ENCODE assay signal across 8 cellular contexts in the genomic region with DNA sequence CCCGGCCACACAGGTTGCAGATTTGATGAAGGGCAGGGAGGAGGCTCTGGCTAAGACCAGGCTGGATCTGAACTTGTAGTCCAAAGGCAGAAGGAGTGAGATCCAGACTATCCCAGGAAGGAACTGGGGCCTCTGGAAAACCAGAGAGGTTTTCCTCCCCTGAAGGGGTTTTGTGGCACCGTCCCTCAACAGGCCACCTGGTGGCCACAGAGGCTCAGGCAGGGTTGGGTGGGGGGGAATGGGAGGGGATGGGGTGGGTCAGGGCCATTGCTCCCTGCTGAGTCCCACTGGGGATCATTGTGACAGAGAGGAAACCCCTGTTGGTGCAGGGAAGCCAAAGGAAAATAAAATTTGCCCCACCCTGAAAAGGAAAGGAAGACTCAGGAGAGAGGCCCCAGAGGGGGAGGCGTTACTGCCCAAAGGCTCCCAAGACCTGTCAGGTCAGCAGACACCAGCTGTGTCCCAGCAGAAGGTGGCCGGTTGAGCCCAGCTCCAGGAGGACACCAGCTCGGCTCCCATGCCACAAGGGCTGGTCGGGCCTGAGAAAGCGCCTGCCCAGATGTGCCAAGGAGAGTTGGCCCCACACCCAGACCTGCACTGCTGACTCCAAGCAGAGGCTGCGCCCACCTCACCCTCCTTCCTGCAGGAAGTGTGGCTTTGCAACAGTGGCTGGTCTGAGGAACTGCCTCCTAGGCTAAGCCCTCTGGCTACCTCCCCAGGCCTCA. TPM values are rescaled to one million over a fixed set of nuclear protein-coding genes. Genes with fewer than 3 reads are reported as not detected.
A peak's percentile ranks its signal among the peaks of the same experiment; 100 is the strongest.
DNase-seq lines count a peak whose midpoint lies in the region; ATAC-seq and TF ChIP-seq lines count a peak whose summit lies in the region.

No MANE protein-coding gene starts in this region.

- no peaks in the 10 kb centered on the region; the same call in 1 of the 2 replicates for H3K9me3 ChIP-seq in AG04450 (ENCODE audit: control insufficient read depth, insufficient read depth, low read length)
- no peaks in the 10 kb centered on the region for H3K9me3 ChIP-seq in IMR-90 (ENCODE audit: control insufficient read depth, insufficient read depth, low read length)

- no peak overlapping the region for H3K27ac ChIP-seq in AG04450 (ENCODE audit: low read depth, low read length)
- H3K27ac ChIP-seq in IMR-90 (ENCODE audit: insufficient read depth, low read length) = no peak overlapping the region
- peak overlapping the region; percentile 96 for H3K27ac ChIP-seq in rectal smooth muscle tissue (ENCODE audit: low read depth, low read length)
- no peak overlapping the region for H3K27ac ChIP-seq in foreskin keratinocyte

- peaks cover 7% of the 10 kb centered on the region; the same call in 1 of the 2 replicates for H3K9me1 ChIP-seq in IMR-90 (ENCODE audit: insufficient read depth, low read length)

- peak overlapping the region; percentile 27; the same call in 1 of the 2 replicates for H2AK5ac ChIP-seq in IMR-90 (ENCODE audit: low read depth, low read length)

- peak; percentile 12 for ATAC-seq in GM19324 (IDR thresholded peaks at IDR 0.05; ENCODE audit: low FRiP score, unreplicated experiment)
- ATAC-seq in IMR-90 (ENCODE audit: low read depth) = no peak
- ATAC-seq in HG03025 (IDR thresholded peaks at IDR 0.05; ENCODE audit: low FRiP score, unreplicated experiment) = no peak
- ATAC-seq in foreskin keratinocyte = no peak

- dilution Hi-C loops in IMR-90 (cut with HindIII; ENCODE audit: low sequenced_read_pairs, unreplicated experiment) = no loop called here

- intact Hi-C loops in IMR-90 (cut with micrococcal nuclease) = loop anchor here (10.0 kb wide), 1 partner anchor 114 kb away; a partner anchor contains a TSS
- intact Hi-C loops in dendritic cell treated with granulocyte-macrophage colony-stimulating factor and Interleukin-4, amounts not matched to agents 40 ng/mL and 50 ng/mL, for 4 days (cut with micrococcal nuclease) = no loop called here

- no peak overlapping the region for H2BK5ac ChIP-seq in IMR-90 (ENCODE audit: low read depth, low read length, poor library complexity, severe bottlenecking)

- no peak overlapping the region for H2BK20ac ChIP-seq in IMR-90 (ENCODE audit: low read depth, low read length)

- H4K91ac ChIP-seq in IMR-90 (ENCODE audit: insufficient read depth, low read depth, low read length) = no peak overlapping the region; the same call in 1 of the 2 replicates

- no peak overlapping the region for H3K23ac ChIP-seq in IMR-90 (ENCODE audit: low read depth, low read length)

- CTCF ChIA-PET in AG04450 (lab: Charles Lee) = interaction anchor here (1.1 to 7.5 kb wide), 3 partner anchors 10 to 60 kb away, joined by 4 to 256 read pairs (median 6); no protein-coding TSS in a partner anchor
- CTCF ChIA-PET in IMR-90 (lab: Yijun Ruan, JAX) = no interaction called here

- peak overlapping the region; percentile 71 for H3K27ac Mint-ChIP-seq in dendritic cell treated with granulocyte-macrophage colony-stimulating factor and Interleukin-4, amounts not matched to agents 40 ng/mL and 50 ng/mL, for 4 days

- peak overlapping the region; percentile 76 for H2AFZ ChIP-seq in IMR-90 (replicated peaks; ENCODE audit: low read length, poor library complexity)

- 83% methylated on average over 2 of the region's 8 CpGs; no CpG with 5 or more reads in 1 of the 2 experiments for WGBS in IMR-90 (ENCODE audit: extremely low coverage in 2 of 2, insufficient read length in 1 of 2), 2 experiments

- H3K36me3 Mint-ChIP-seq in dendritic cell treated with granulocyte-macrophage colony-stimulating factor and Interleukin-4, amounts not matched to agents 40 ng/mL and 50 ng/mL, for 4 days (ENCODE audit: low read depth) = peaks cover 6% of the 10 kb centered on the region

- no peak overlapping the region for H3K4me3 Mint-ChIP-seq in dendritic cell treated with granulocyte-macrophage colony-stimulating factor and Interleukin-4, amounts not matched to agents 40 ng/mL and 50 ng/mL, for 4 days

- no peaks in the 10 kb centered on the region for H4K20me1 ChIP-seq in IMR-90 (ENCODE audit: insufficient read depth, low read length)

- peaks cover 0 to 9% of the 10 kb centered on the region in 2 experiments; a peak in 2 of 4 replicates for H3K79me1 ChIP-seq in IMR-90 (ENCODE audit: low read depth in 1 of 2, low read length in 2 of 2)

- peak overlapping the region; percentile 10 for H2AK9ac ChIP-seq in IMR-90 (replicated peaks; ENCODE audit: low read depth, low read length, poor library complexity)

- in situ Hi-C loops in IMR-90 (cut with MboI; ENCODE audit: low sequenced_read_pairs) = loop anchor here (5.0 kb wide), 1 partner anchor 59 kb away; no protein-coding TSS in a partner anchor

- H3K36me3 ChIP-seq in IMR-90 (ENCODE audit: control insufficient read depth, insufficient read depth, low read length) (no peaks in the 10 kb centered on the region), rectal smooth muscle tissue (ENCODE audit: control insufficient read depth, insufficient read depth, low read length) (no peaks in the 10 kb centered on the region)

- no peak overlapping the region for H3K18ac ChIP-seq in IMR-90 (ENCODE audit: low read depth, low read length)

- no peak overlapping the region for H4K5ac ChIP-seq in IMR-90 (ENCODE audit: low read depth, low read length)

- H3K27me3 ChIP-seq in AG04450 (ENCODE audit: control insufficient read depth, insufficient read depth, low read length) (no peaks in the 10 kb centered on the region), IMR-90 (ENCODE audit: control insufficient read depth, insufficient read depth, low read length) (no peaks in the 10 kb centered on the region), rectal smooth muscle tissue (ENCODE audit: control insufficient read depth, insufficient read depth, low read length) (no peaks in the 10 kb centered on the region), foreskin keratinocyte (no peaks in the 10 kb centered on the region)

- no peak overlapping the region for H3K4me3 ChIP-seq in AG04450 (ENCODE audit: low read depth, low read length)
- no peak overlapping the region for H3K4me3 ChIP-seq in IMR-90 (ENCODE audit: insufficient read depth, low read depth, low read length)
- H3K4me3 ChIP-seq in rectal smooth muscle tissue (ENCODE audit: low read length) = peak overlapping the region; percentile 49

- no peak for TF ChIP-seq POLR2A in IMR-90 (IDR thresholded peaks at IDR 0.05; ENCODE audit: low read depth, low read length)

- no peak overlapping the region for H3K14ac ChIP-seq in IMR-90 (replicated peaks; ENCODE audit: low read depth, low read length)

- peaks cover 5% of the 10 kb centered on the region for H3K27me3 Mint-ChIP-seq in dendritic cell treated with granulocyte-macrophage colony-stimulating factor and Interleukin-4, amounts not matched to agents 40 ng/mL and 50 ng/mL, for 4 days

- H2BK120ac ChIP-seq in IMR-90 (ENCODE audit: low read depth, low read length) = peak overlapping the region; percentile 5; the same call in 1 of the 2 replicates

- peaks cover 74% of the 10 kb centered on the region for H3K4me1 Mint-ChIP-seq in dendritic cell treated with granulocyte-macrophage colony-stimulating factor and Interleukin-4, amounts not matched to agents 40 ng/mL and 50 ng/mL, for 4 days (ENCODE audit: low read depth)

- no peak overlapping the region for H3K4me2 ChIP-seq in IMR-90 (ENCODE audit: low read depth, low read length)

- peak overlapping the region in 1 of 2 experiments; percentile 25; a peak in 1 of 4 replicates for H4K8ac ChIP-seq in IMR-90 (ENCODE audit: low read depth in 2 of 2, low read length in 2 of 2)

- TF ChIP-seq CTCF in AG04450 (IDR thresholded peaks at IDR 0.05; ENCODE audit: low read depth, low read length) = peak; percentile 26; the same call in 1 of the 2 replicates
- peak; percentile 29; the same call in 1 of the 2 replicates for TF ChIP-seq CTCF in IMR-90 (conservative IDR thresholded peaks at IDR 0.05; ENCODE audit: low read depth, low read length)
- no peak for TF ChIP-seq CTCF in foreskin keratinocyte (conservative IDR thresholded peaks at IDR 0.05)

- BruUV-seq in IMR-90 (replicated peaks; lab: Mats Ljungman, UMichigan) = no TSS peak

- POLR2A ChIA-PET in AG04450 (lab: Yijun Ruan, JAX) = no interaction called here
- POLR2A ChIA-PET in IMR-90 (lab: Charles Lee; ENCODE audit: unreplicated experiment) = no interaction called here

- no peak overlapping the region for H3K56ac ChIP-seq in IMR-90 (ENCODE audit: extremely low read depth, insufficient read depth, low read length)

- no peak for TF ChIP-seq RAD21 in IMR-90 (IDR thresholded peaks at IDR 0.05; ENCODE audit: low read length)

- H3K9me3 Mint-ChIP-seq in dendritic cell treated with granulocyte-macrophage colony-stimulating factor and Interleukin-4, amounts not matched to agents 40 ng/mL and 50 ng/mL, for 4 days = no peaks in the 10 kb centered on the region

- H3K4me1 ChIP-seq in IMR-90 (ENCODE audit: control insufficient read depth, insufficient read depth, low read length) (peaks cover 27% of the 10 kb centered on the region), rectal smooth muscle tissue (ENCODE audit: control insufficient read depth, insufficient read depth, low read length) (peaks cover 40% of the 10 kb centered on the region), foreskin keratinocyte (peaks cover 23% of the 10 kb centered on the region)

- no peak overlapping the region for H3K9ac ChIP-seq in IMR-90 (ENCODE audit: low read depth, low read length)
- peak overlapping the region; percentile 45 for H3K9ac ChIP-seq in rectal smooth muscle tissue (ENCODE audit: low read length)

- DNase-seq in AG04450 (ENCODE audit: low read depth, low spot score) = no peak
- DNase-seq in IMR-90 = no peak
- DNase-seq in activated effector memory CD4-positive, alpha-beta T cell treated with Interleukin-2 at 50 U/mL for 16 hours = no peak
- DNase-seq in foreskin keratinocyte = no peak

- H3K4ac ChIP-seq in IMR-90 (ENCODE audit: low read depth, low read length) = no peak overlapping the region; the same call in 1 of the 2 replicates

- H2BK15ac ChIP-seq in IMR-90 (ENCODE audit: low read depth, low read length) = peak overlapping the region; percentile 12; the same call in 1 of the 3 replicates

TF ChIP-seq in IMR-90, 13 proteins besides CTCF, POLR2A, EP300 and RAD21:
- TF ChIP-seq SMC3 (IDR thresholded peaks at IDR 0.05; ENCODE audit: low read depth, low read length) (peak; percentile 25; the same call in 1 of the 2 replicates), RFX5 (IDR thresholded peaks at IDR 0.05; ENCODE audit: low read depth, low read length) (no peak)

RNA-seq across cellular contexts. Expression of a gene that starts 37.3 kb away (rescaled TPM):
- 505 and 681 TPM in 2 replicates for polyA plus RNA-seq in AG04450 (2011; rRNA removed)
- polyA minus RNA-seq in AG04450 (2011; rRNA and poly(A)+ RNA removed) = 227 and 297 TPM in 2 replicates
- total RNA-seq in IMR-90 (2012; rRNA removed) = 380 and 776 TPM in 2 replicates
- 647 and 742 TPM in 2 replicates for polyA plus RNA-seq in IMR-90 (2012; rRNA removed)
- polyA plus RNA-seq in IMR-90 (2012; cell fraction: cytosol; rRNA removed) = 585 and 1,669 TPM in 2 replicates
- 208 and 388 TPM in 2 replicates for polyA plus RNA-seq in IMR-90 (2012; cell fraction: nucleus; rRNA removed; ENCODE audit: low replicate concordance)
- 1,605 and 1,879 TPM in 2 replicates for total RNA-seq in foreskin keratinocyte
- 1,580 and 1,921 TPM in 2 replicates for polyA plus RNA-seq in foreskin keratinocyte
